8 cellular contexts compared by ENCODE assay signal in genomic region chr12:121352053-121353018, GRCh38. TPM values are rescaled to one million over a fixed set of nuclear protein-coding genes. Genes with fewer than 3 reads are reported as not detected.
DNase-seq lines count a peak whose midpoint lies in the region; ATAC-seq, FAIRE-seq and TF ChIP-seq lines count a peak whose summit lies in the region.

TSS of gene ANAPC5 (minus strand) at chr12:121352411. CDS start at chr12:121352340, 71 bp downstream.

- H3K9me2 ChIP-seq in OCI-LY7 (ENCODE audit: insufficient read depth, low read length), result no peaks in the 10 kb centered on the region

- peak within 1 kb of the TSS; percentile 78 for H3K9ac ChIP-seq in endothelial cell of umbilical vein (replicated peaks; ENCODE audit: extremely low read depth, insufficient read depth, low read length)

- H4K20me1 ChIP-seq in OCI-LY7 (ENCODE audit: insufficient read depth, low read length), result peaks cover 10% of the 10 kb centered on the region; the same call in 1 of the 2 replicates
- no peaks in the 10 kb centered on the region for H4K20me1 ChIP-seq in endothelial cell of umbilical vein (replicated peaks; ENCODE audit: control insufficient read depth, extremely low read depth, insufficient read depth, low read length)

- H3K4me1 ChIP-seq in OCI-LY7 (ENCODE audit: insufficient read depth, low read length, poor library complexity, severe bottlenecking) (peaks cover 22% of the 10 kb centered on the region), endothelial cell of umbilical vein (ENCODE audit: control insufficient read depth, extremely low read depth, insufficient read depth, low read length) (peaks cover 10% of the 10 kb centered on the region)

- H3K27me3 ChIP-seq in endothelial cell of umbilical vein (ENCODE audit: control insufficient read depth in 2 of 2, insufficient read depth in 2 of 2, low read length in 2 of 2), result no peaks in the 10 kb centered on the region

- FAIRE-seq in endothelial cell of umbilical vein (lab: Jason Lieb, UNC), result peak; percentile 97

- H2AFZ ChIP-seq in OCI-LY7 (ENCODE audit: low read length) (peak within 1 kb of the TSS; percentile 81), endothelial cell of umbilical vein (ENCODE audit: low read depth, low read length) (peak within 1 kb of the TSS; percentile 80)

- POLR2A ChIA-PET in OCI-LY7 (lab: Charles Lee) (interaction anchor here (0.5 to 2.2 kb wide), 20 partner anchors 9 to 775 kb away, joined by 3 to 12 read pairs (median 4); partner anchors contain the start of gene RNF34), endothelial cell of umbilical vein (lab: Charles Lee) (interaction anchor here (0.6 to 2.6 kb wide), 3 partner anchors 47 to 57 kb away, joined by 3 to 12 read pairs (median 3); partner anchors contain the start of gene RNF34)

- no peaks in the 10 kb centered on the region for H3K9me3 ChIP-seq in OCI-LY7 (ENCODE audit: low read length)
- H3K9me3 ChIP-seq in endothelial cell of umbilical vein (replicated peaks; ENCODE audit: control insufficient read depth, insufficient read depth, low read length), result no peaks in the 10 kb centered on the region

- intact Hi-C loops in OCI-LY7 (cut with micrococcal nuclease; ENCODE audit: unreplicated experiment) (loop anchor here (1.0 to 2.0 kb wide), 2 partner anchors 47 to 72 kb away; no protein-coding TSS in a partner anchor), endothelial cell of umbilical vein (cut with micrococcal nuclease) (loop anchor here (1.0 to 5.0 kb wide), 3 partner anchors 48 to 90 kb away; partner anchors contain the start of genes CAMKK2 and RNF34)

- H3K4me2 ChIP-seq in OCI-LY7 (ENCODE audit: low read length), result peak within 1 kb of the TSS; percentile 74
- H3K4me2 ChIP-seq in endothelial cell of umbilical vein (ENCODE audit: insufficient read depth, low read length), result peak within 1 kb of the TSS; percentile 85

- peak; percentile 22; the same call in 1 of the 2 replicates for TF ChIP-seq CTCF in OCI-LY7 (conservative IDR thresholded peaks at IDR 0.05; ENCODE audit: low read length)
- peak in 1 of 2 donors; percentile 10 for TF ChIP-seq CTCF in endothelial cell of umbilical vein (IDR thresholded peaks at IDR 0.05; ENCODE audit: extremely low read depth in 1 of 2, insufficient read depth in 1 of 2, low read depth in 1 of 2, low read length in 2 of 2)

- DNase-seq in DMS 273 (lab: John Stamatoyannopoulos, UW; ENCODE audit: unreplicated experiment) (peak; percentile 98), HuH-7.5 (ENCODE audit: low spot score) (peak; percentile 85), OCI-LY7 (ENCODE audit: low spot score) (peak; percentile 98), activated T-cell treated with anti-CD3 and anti-CD28 coated beads for 1 hour (ENCODE audit: low read depth) (peak; percentile 80), endothelial cell of umbilical vein (ENCODE audit: low read depth, low spot score) (peak; percentile 99), midbrain (lab: John Stamatoyannopoulos, UW) (peak; percentile 97)
- DNase-seq in stimulated activated CD8-positive, alpha-beta memory T cell treated with anti-CD3 and anti-CD28 coated beads, Interleukin-2, amount 100 ng/mL, for 1 hour (ENCODE audit: low read depth in 2 of 2), result peak; percentile 76 to 81

- peaks cover 22% of the 10 kb centered on the region for H3K36me3 ChIP-seq in OCI-LY7 (ENCODE audit: insufficient read depth, low read length)
- H3K36me3 ChIP-seq in endothelial cell of umbilical vein (ENCODE audit: control insufficient read depth in 2 of 2, extremely low read depth in 1 of 2, insufficient read depth in 2 of 2, low read length in 2 of 2), result peaks cover 0 to 3% of the 10 kb centered on the region in 2 experiments

- peak; percentile 98 for ATAC-seq in GM21526 (IDR thresholded peaks at IDR 0.05; ENCODE audit: low FRiP score, unreplicated experiment)

- H3K9me1 ChIP-seq in endothelial cell of umbilical vein (replicated peaks; ENCODE audit: control insufficient read depth, extremely low read depth, insufficient read depth, low read length), result no peaks in the 10 kb centered on the region

- peak; percentile 94 for TF ChIP-seq POLR2A in endothelial cell of umbilical vein (IDR thresholded peaks at IDR 0.05; ENCODE audit: low read depth, low read length)

- CTCF ChIA-PET in OCI-LY7 (lab: Charles Lee; ENCODE audit: unreplicated experiment), result interaction anchor here (0.9 kb wide), 1 partner anchor 48 kb away, joined by 5 read pairs; the partner anchor contains the start of gene RNF34
- CTCF ChIA-PET in endothelial cell of umbilical vein (lab: Charles Lee), result interaction anchor here (0.7 to 2.4 kb wide), 6 partner anchors 11 to 91 kb away, joined by 3 to 12 read pairs (median 6); partner anchors contain the start of gene RNF34

- H3K4me3 ChIP-seq in OCI-LY7 (ENCODE audit: low read depth, low read length, poor library complexity, severe bottlenecking) (peak within 1 kb of the TSS; percentile 80), endothelial cell of umbilical vein (replicated peaks in 1 of 3; ENCODE audit: insufficient read depth in 1 of 3, low read depth in 1 of 3, low read length in 3 of 3) (peak within 1 kb of the TSS; percentile 54 to 85 (median 56))

- peak within 1 kb of the TSS; percentile 58 for H3K27ac ChIP-seq in OCI-LY7 (ENCODE audit: low read depth, low read length, poor library complexity, severe bottlenecking)
- peak within 1 kb of the TSS; percentile 40 for H3K27ac ChIP-seq in endothelial cell of umbilical vein (ENCODE audit: insufficient read depth, low read depth, low read length)

- dilution Hi-C loops in endothelial cell of umbilical vein (cut with MboI; ENCODE audit: extremely low pct_ligation_motif_present, low sequenced_read_pairs), result no loop called here

- H3K79me2 ChIP-seq in OCI-LY7 (ENCODE audit: insufficient read depth, low read depth, low read length), result peaks cover 47% of the 10 kb centered on the region
- H3K79me2 ChIP-seq in endothelial cell of umbilical vein (ENCODE audit: control insufficient read depth, insufficient read depth, low read length), result peaks cover 31% of the 10 kb centered on the region

- TSS peak; percentile 71 for BruUV-seq in OCI-LY7 (replicated peaks; lab: Mats Ljungman, UMichigan)
- BruUV-seq in endothelial cell of umbilical vein (replicated peaks; lab: Mats Ljungman, UMichigan), result TSS peak; percentile 93

TF ChIP-seq in endothelial cell of umbilical vein, 7 proteins besides CTCF, POLR2A, EP300 and RAD21:
- TF ChIP-seq MYC (IDR thresholded peaks at IDR 0.05; ENCODE audit: low read depth, low read length), result peak; percentile 2
- TF ChIP-seq, protein P1, sequence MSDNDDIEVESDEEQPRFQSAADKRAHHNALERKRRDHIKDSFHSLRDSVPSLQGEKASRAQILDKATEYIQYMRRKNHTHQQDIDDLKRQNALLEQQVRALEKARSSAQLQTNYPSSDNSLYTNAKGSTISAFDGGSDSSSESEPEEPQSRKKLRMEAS (IDR thresholded peaks at IDR 0.05; ENCODE audit: insufficient read depth, insufficient read length), result peak; percentile 84
- TF ChIP-seq POLR2AphosphoS5 (IDR thresholded peaks at IDR 0.05; ENCODE audit: insufficient read depth, low read depth, low read length), result peak; percentile 88
- no peak for TF ChIP-seq JUN (IDR thresholded peaks at IDR 0.05; ENCODE audit: borderline replicate concordance, insufficient read depth, insufficient read length, low read depth)
- TF ChIP-seq EZH2 (IDR thresholded peaks at IDR 0.05; ENCODE audit: borderline replicate concordance, low read depth, low read length, severe bottlenecking), result no peak
- no peak for TF ChIP-seq FOS (IDR thresholded peaks at IDR 0.05; ENCODE audit: borderline replicate concordance, insufficient read depth, low read length)
- TF ChIP-seq GATA2 (IDR thresholded peaks at IDR 0.05; ENCODE audit: insufficient read depth, insufficient read length, low read depth, low read length), result no peak

RNA-seq across cellular contexts. Expression of gene ANAPC5, which starts in this region (rescaled TPM):
- 191 and 217 TPM in 2 replicates for total RNA-seq in OCI-LY7 (2014; rRNA removed; shearing (Covaris generic))
- total RNA-seq in OCI-LY7 (2022) (186 and 193 TPM in 2 replicates), endothelial cell of umbilical vein (129 and 133 TPM in 2 replicates)
- polyA plus RNA-seq in endothelial cell of umbilical vein, result 156 and 168 TPM in 2 replicates
- polyA plus RNA-seq in endothelial cell of umbilical vein (2011; cell fraction: cytosol; rRNA removed), result 151 and 163 TPM in 2 replicates
- 672 and 721 TPM in 2 replicates for polyA plus RNA-seq in endothelial cell of umbilical vein (2011; cell fraction: nucleus; rRNA removed)
- polyA plus RNA-seq in endothelial cell of umbilical vein (2012), result 121 and 165 TPM in 2 replicates
- polyA minus RNA-seq in endothelial cell of umbilical vein, result 176 and 189 TPM in 2 replicates
- polyA minus RNA-seq in endothelial cell of umbilical vein (2011; cell fraction: cytosol; rRNA and poly(A)+ RNA removed), result 110 TPM
- polyA minus RNA-seq in endothelial cell of umbilical vein (2011; cell fraction: nucleus; rRNA and poly(A)+ RNA removed), result 137 and 168 TPM in 2 replicates

Comparison
In these comparisons a context has a peak if more than half of its experiments do, and no peak if none do; other contexts are left out.
1. Peak in every context shown above with its lines: DNase-seq, ATAC-seq, H3K4me3 ChIP-seq and H3K27ac ChIP-seq.